Comparison of ENCODE assay signal across 17 cellular contexts in the genomic region with DNA sequence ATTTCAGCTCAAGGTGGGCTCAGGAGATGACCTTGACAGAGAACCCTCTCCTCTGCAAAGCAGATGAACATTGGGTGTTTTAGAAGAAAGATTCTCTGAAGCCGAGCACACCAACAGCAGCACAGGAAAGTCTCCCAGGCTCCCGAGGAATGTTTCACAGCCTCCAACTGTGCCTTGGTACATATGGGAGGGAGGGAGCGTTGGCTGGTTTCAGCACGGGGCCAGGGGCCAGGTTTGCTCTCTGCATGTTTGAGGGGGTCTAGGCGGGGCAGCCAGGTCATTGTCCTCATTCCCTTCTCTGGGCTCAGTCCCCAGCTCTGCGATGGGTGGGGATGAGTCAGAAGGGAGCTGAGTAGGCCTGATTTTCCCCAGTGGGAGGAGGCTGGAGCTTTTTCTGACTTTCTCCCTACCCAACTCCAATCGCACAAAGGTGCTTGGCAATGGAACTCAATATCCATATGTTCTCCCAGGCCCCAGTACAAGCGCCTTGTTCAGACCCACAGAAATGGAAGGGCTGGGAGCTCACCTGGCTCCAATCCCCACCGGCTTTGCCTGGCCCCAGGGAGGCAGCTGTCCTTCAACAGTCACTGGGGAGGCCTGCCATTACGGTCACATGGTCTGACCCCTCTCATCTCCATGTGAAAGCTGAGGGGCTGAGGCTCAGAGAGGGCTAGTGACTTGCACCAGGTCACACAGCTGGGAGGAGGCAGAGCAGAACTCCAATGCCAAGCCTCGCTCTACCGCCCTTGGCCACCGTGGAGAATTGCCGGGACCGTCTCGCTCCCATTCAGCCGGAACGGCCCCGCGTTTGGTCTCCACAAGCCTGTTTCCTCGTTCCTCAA.
A peak's percentile ranks its signal among the peaks of the same experiment; 100 is the strongest.
DNase-seq lines count a peak whose midpoint lies in the region; ATAC-seq, FAIRE-seq and TF ChIP-seq lines count a peak whose summit lies in the region.
"Had no signal": no experiment of that assay in that cellular context is flagged by ENCODE, and none has a peak within 500 bp of the region (broad histone marks: within the 10 kb centered on the region; RNA-seq: fewer than 3 reads in every experiment).

No MANE protein-coding gene starts in this region.

- TF ChIP-seq POLR2A in HepG2 (IDR thresholded peaks at IDR 0.05; ENCODE audit: insufficient read depth in 1 of 2, low read depth in 2 of 2, low read length in 2 of 2): no peak
- TF ChIP-seq POLR2A in right lobe of liver (IDR thresholded peaks at IDR 0.05): no peak
- no peak for TF ChIP-seq POLR2A in H1 (IDR thresholded peaks at IDR 0.05; ENCODE audit: control extremely low read depth in 1 of 2, low read depth in 2 of 2, low read length in 2 of 2)

- H3K36me3 ChIP-seq in HepG2 (replicated peaks in 1 of 2; ENCODE audit: control insufficient read depth in 1 of 2, insufficient read depth in 2 of 2, low read length in 2 of 2) (no peaks in the 10 kb centered on the region), right lobe of liver (no peaks in the 10 kb centered on the region), H1 (ENCODE audit: control insufficient read depth in 2 of 4, insufficient read depth in 4 of 4, low read length in 3 of 4) (no peaks in the 10 kb centered on the region), osteoblast (ENCODE audit: insufficient read depth, low read length) (no peaks in the 10 kb centered on the region)

- H3K27ac ChIP-seq in HepG2 (ENCODE audit: extremely low read length, insufficient read depth, low read length) (no peak overlapping the region), right lobe of liver (no peak overlapping the region), H1 (ENCODE audit: low read depth, low read length) (0 out of 2 replicates have a peak overlapping the region, but pooled peaks have one; percentile 54), osteoblast (ENCODE audit: low read depth, low read length) (no peak overlapping the region)
- H3K27ac ChIP-seq: PC-9 had no signal

- 0 out of 3 replicates have a peak, but pooled peaks have one; percentile 3 for ATAC-seq in HepG2
- no peak for ATAC-seq in right lobe of liver
- ATAC-seq in GM21576 (IDR thresholded peaks at IDR 0.05; ENCODE audit: unreplicated experiment): no peak
- ATAC-seq in HG02763 (IDR thresholded peaks at IDR 0.05; ENCODE audit: unreplicated experiment): no peak
- no peak for ATAC-seq in GM21825 (IDR thresholded peaks at IDR 0.05; ENCODE audit: unreplicated experiment)
- no peak for ATAC-seq in HG02678 (IDR thresholded peaks at IDR 0.05; ENCODE audit: unreplicated experiment)
- ATAC-seq: GM12878 had no signal

- TF ChIP-seq CTCF in HepG2 (CRISPR knock-in tag; IDR thresholded peaks at IDR 0.05) (no peak), right lobe of liver (IDR thresholded peaks at IDR 0.05) (no peak), H1 (IDR thresholded peaks at IDR 0.05; ENCODE audit: control extremely low read depth in 1 of 3, insufficient read depth in 1 of 3, low read depth in 1 of 3, low read length in 3 of 3) (no peak), osteoblast (IDR thresholded peaks at IDR 0.05; ENCODE audit: extremely low read depth, low read depth, low read length) (no peak)

- H4K20me1 ChIP-seq in HepG2 (ENCODE audit: insufficient read depth, low read length): no peaks in the 10 kb centered on the region
- H4K20me1 ChIP-seq in H1 (replicated peaks in 1 of 2; ENCODE audit: control insufficient read depth in 1 of 2, insufficient read depth in 2 of 2, low read length in 2 of 2): no peaks in the 10 kb centered on the region
- no peaks in the 10 kb centered on the region for H4K20me1 ChIP-seq in osteoblast (ENCODE audit: insufficient read depth, low read length)

- BruUV-seq in HepG2 (replicated peaks; lab: Mats Ljungman, UMichigan): no TSS peak

- H3K4me3 ChIP-seq in HepG2 (replicated peaks in 1 of 3; ENCODE audit: insufficient read depth in 1 of 3, low read depth in 2 of 3, low read length in 3 of 3): no peak overlapping the region
- H3K4me3 ChIP-seq in right lobe of liver: no peak overlapping the region
- no peak overlapping the region for H3K4me3 ChIP-seq in H1 (ENCODE audit: extremely low read depth in 1 of 4, insufficient read depth in 2 of 4, low read depth in 3 of 4, low read length in 4 of 4)
- H3K4me3 ChIP-seq in osteoblast (ENCODE audit: insufficient read depth, low read length): no peak overlapping the region
- H3K4me3 ChIP-seq: GM12878, PC-9 had no signal

- H3K27me3 ChIP-seq in HepG2 (ENCODE audit: control insufficient read depth in 1 of 2, insufficient read depth in 2 of 2, low read length in 2 of 2) (peaks cover 6 to 33% of the 10 kb centered on the region in 2 experiments; a peak in 3 of 5 replicates), right lobe of liver (no peaks in the 10 kb centered on the region), H1 (replicated peaks in 1 of 4; ENCODE audit: control insufficient read depth in 3 of 4, extremely low read depth in 1 of 4, insufficient read depth in 3 of 4, low read length in 3 of 4) (no peaks in the 10 kb centered on the region), osteoblast (ENCODE audit: insufficient read depth, low read length) (peaks cover 32% of the 10 kb centered on the region)

- TF ChIP-seq EP300 in HepG2 (IDR thresholded peaks at IDR 0.05; ENCODE audit: low read depth in 2 of 2, low read length in 2 of 2): no peak
- TF ChIP-seq EP300 in HepG2 (CRISPR knock-in tag; IDR thresholded peaks at IDR 0.05; ENCODE audit: borderline replicate concordance): no peak
- no peak for TF ChIP-seq EP300 in H1 (IDR thresholded peaks at IDR 0.05; ENCODE audit: borderline replicate concordance in 1 of 2, low read depth in 2 of 2, low read length in 2 of 2)

- peak overlapping the region; percentile 97 for H2BK120ac ChIP-seq in H1 (replicated peaks; ENCODE audit: low read depth, low read length)

- H3K9ac ChIP-seq in HepG2 (ENCODE audit: insufficient read depth, low read depth, low read length) (no peak overlapping the region), H1 (replicated peaks in 1 of 4; ENCODE audit: extremely low read depth in 1 of 4, low read depth in 3 of 4, low read length in 3 of 4) (no peak overlapping the region; a peak in 1 of 7 replicates)

- peak overlapping the region; percentile 4 for H3K18ac ChIP-seq in H1 (ENCODE audit: extremely low read depth, low read length)

- in situ Hi-C loops in HepG2 (cut with HindIII; ENCODE audit: extremely low pct_ligation_motif_present, low pct_unique_long_range_greater_than_20kb): no loop called here

- intact Hi-C loops in HepG2 (cut with micrococcal nuclease; ENCODE audit: unreplicated experiment): no loop called here
- intact Hi-C loops in right lobe of liver (cut with DNase I): no loop called here

- H3K4me1 ChIP-seq in HepG2 (ENCODE audit: insufficient read depth, low read length): peaks cover 79% of the 10 kb centered on the region
- peaks cover 0 to 7% (median 3%) of the 10 kb centered on the region in 4 donors for H3K4me1 ChIP-seq in right lobe of liver
- peaks cover 6 to 36% (median 28%) of the 10 kb centered on the region in 4 experiments for H3K4me1 ChIP-seq in H1 (replicated peaks in 1 of 4; ENCODE audit: control insufficient read depth in 3 of 4, insufficient read depth in 4 of 4, low read length in 3 of 4)
- no peaks in the 10 kb centered on the region for H3K4me1 ChIP-seq in osteoblast (ENCODE audit: insufficient read depth, low read length)

- no peak overlapping the region for H3K23ac ChIP-seq in H1 (ENCODE audit: insufficient read length)

- H3K56ac ChIP-seq in H1 (replicated peaks; ENCODE audit: insufficient read length, low read depth, low read length): no peak overlapping the region

- no peak for TF ChIP-seq RAD21 in HepG2 (CRISPR knock-in tag; IDR thresholded peaks at IDR 0.05)
- TF ChIP-seq RAD21 in H1 (IDR thresholded peaks at IDR 0.05 in 1 of 2, conservative IDR thresholded peaks at IDR 0.05 in 1 of 2; ENCODE audit: low read depth in 2 of 2, low read length in 2 of 2): no peak

- CTCF ChIA-PET in HepG2 (lab: Yijun Ruan, JAX; ENCODE audit: low intra/inter-chr PET ratio, low total read pairs) (no interaction called here), H1 (lab: Charles Lee; ENCODE audit: partially characterized antibody) (interaction anchor here (0.7 to 3.3 kb wide), 7 partner anchors 10 to 244 kb away, joined by 3 to 15 read pairs (median 3); no protein-coding TSS in a partner anchor)

- POLR2A ChIA-PET in HepG2 (lab: Yijun Ruan, JAX) (no interaction called here), H1 (lab: Charles Lee; ENCODE audit: partially characterized antibody) (interaction anchor here (1.0 to 1.4 kb wide), 3 partner anchors 28 to 38 kb away, joined by 3 read pairs; no protein-coding TSS in a partner anchor)

- H3K79me2 ChIP-seq in HepG2 (ENCODE audit: insufficient read depth, low read length) (no peaks in the 10 kb centered on the region), H1 (ENCODE audit: control insufficient read depth in 1 of 2, insufficient read depth in 2 of 2, low read length in 2 of 2) (no peaks in the 10 kb centered on the region), osteoblast (ENCODE audit: insufficient read depth, low read length) (no peaks in the 10 kb centered on the region)

- peak overlapping the region; percentile 96; the same call in 1 of the 2 replicates for H2BK5ac ChIP-seq in H1 (ENCODE audit: low read depth, low read length)

- H3K9me3 ChIP-seq in HepG2 (ENCODE audit: low read length) (no peaks in the 10 kb centered on the region), right lobe of liver (no peaks in the 10 kb centered on the region), H1 (ENCODE audit: insufficient read depth in 2 of 2, low read depth in 1 of 2, low read length in 1 of 2) (no peaks in the 10 kb centered on the region), osteoblast (ENCODE audit: low read depth, low read length) (no peaks in the 10 kb centered on the region)

- peak overlapping the region; percentile 11 for H3K4ac ChIP-seq in H1 (replicated peaks; ENCODE audit: insufficient read length, low read depth, low read length)

- FAIRE-seq in HepG2 (lab: Jason Lieb, UNC) (no peak), H1 (lab: Jason Lieb, UNC) (no peak)
- FAIRE-seq: GM12878 had no signal

- H2BK12ac ChIP-seq in H1 (ENCODE audit: low read depth, low read length): peak overlapping the region; percentile 55

- no peaks in the 10 kb centered on the region for H3K23me2 ChIP-seq in H1 (ENCODE audit: low read depth, low read length)

- H2AFZ ChIP-seq in HepG2 (ENCODE audit: low read length) (no peak overlapping the region), H1 (ENCODE audit: low read length) (no peak overlapping the region), osteoblast (ENCODE audit: low read length) (no peak overlapping the region)
- H2AFZ ChIP-seq: PC-9 had no signal

- DNase-seq in HepG2 (ENCODE audit: low spot score) (no peak), right lobe of liver (no peak), H1 (ENCODE audit: low read depth in 1 of 2, low spot score in 2 of 2) (no peak), osteoblast (ENCODE audit: insufficient read length, low spot score, missing footprints) (peak; percentile 90)
- DNase-seq: GDM1, HCEC 1CT, KG1, NCI-H1417 treated with DMSO at 0.1 percent for 48 hours, NCI-H2029, NCI-H2171, NCI-H446 treated with DMSO at 0.1 percent for 48 hours, PC-9 had no signal

- WGBS in HepG2 (ENCODE audit: low lambda C conversion rate): 55% methylated on average over 18 of the region's 21 CpGs
- 91% methylated on average over 13 of the region's 21 CpGs for WGBS in right lobe of liver (ENCODE audit: insufficient coverage, low coverage, low lambda C conversion rate, missing lambda C conversion rate)
- WGBS in H1 (ENCODE audit: extremely low coverage in 1 of 2, insufficient coverage in 1 of 2, insufficient read length in 1 of 2, insufficient replicate concordance in 2 of 2, low coverage in 1 of 2, low lambda C conversion rate in 2 of 2, missing lambda C conversion rate in 1 of 2), 2 experiments: 77% methylated on average over 21 of the region's 21 CpGs; no CpG with 5 or more reads in 1 of the 2 experiments

- H3K79me1 ChIP-seq in H1 (ENCODE audit: low read depth, low read length): no peaks in the 10 kb centered on the region

- peak overlapping the region; percentile 100 for H2BK20ac ChIP-seq in H1 (ENCODE audit: low read length)

- 0 out of 2 replicates have a peak overlapping the region, but pooled peaks have one; percentile 95 for H4K8ac ChIP-seq in H1 (ENCODE audit: extremely low read depth, insufficient read depth, low read length)

- H2AK5ac ChIP-seq in H1 (ENCODE audit: low read depth, low read length): peak overlapping the region; percentile 97

- H3K4me2 ChIP-seq in HepG2 (ENCODE audit: low read depth, low read length) (peak overlapping the region; percentile 50), H1 (ENCODE audit: insufficient read depth in 1 of 2, low read depth in 2 of 2, low read length in 2 of 2) (no peak overlapping the region), osteoblast (ENCODE audit: insufficient read depth, low read length) (no peak overlapping the region)
- H3K4me2 ChIP-seq: PC-9 had no signal

- peak overlapping the region; percentile 1; the same call in 1 of the 2 replicates for H2BK15ac ChIP-seq in H1 (ENCODE audit: low read length)

- H4K91ac ChIP-seq in H1 (replicated peaks; ENCODE audit: insufficient read length, low read length): peak overlapping the region; percentile 99

- H3K14ac ChIP-seq in H1 (ENCODE audit: insufficient read length): no peak overlapping the region

- peak overlapping the region; percentile 5 for H4K5ac ChIP-seq in H1 (ENCODE audit: insufficient read length, low read depth, low read length)
